ENCODE assay signal across 24 cellular contexts in genomic region chr5:172920995-172921394, GRCh38. TPM values are rescaled to one million over a fixed set of nuclear protein-coding genes. Genes with fewer than 3 reads are reported as not detected.
DNase-seq lines count a peak whose midpoint lies in the region; ATAC-seq, FAIRE-seq and TF ChIP-seq lines count a peak whose summit lies in the region.
"Had no signal": no experiment of that assay in that cellular context is flagged by ENCODE, and none has a peak within 500 bp of the region (broad histone marks: within the 10 kb centered on the region; RNA-seq: fewer than 3 reads in every experiment).

No MANE protein-coding gene starts in this region.

- peaks cover 19 to 75% of the 10 kb centered on the region in 2 experiments; a peak in 3 of 4 replicates for H3K79me1 ChIP-seq in IMR-90 (ENCODE audit: low read depth in 1 of 2, low read length in 2 of 2)

- POLR2A ChIA-PET in IMR-90 (lab: Charles Lee; ENCODE audit: unreplicated experiment), result no interaction called here
- POLR2A ChIA-PET in K562 (lab: Yijun Ruan, JAX), result interaction anchor here (0.6 kb wide), 1 partner anchor 290 kb away, joined by 4 read pairs; no protein-coding TSS in a partner anchor

- H2BK5ac ChIP-seq in IMR-90 (ENCODE audit: low read depth, low read length, poor library complexity, severe bottlenecking), result peak overlapping the region; percentile 85

- peak overlapping the region; percentile 98 for H2AK5ac ChIP-seq in IMR-90 (ENCODE audit: low read depth, low read length)

- TF ChIP-seq EP300 in K562 (IDR thresholded peaks at IDR 0.05; ENCODE audit: low read length), result no peak

- no peaks in the 10 kb centered on the region for H4K20me1 ChIP-seq in IMR-90 (ENCODE audit: insufficient read depth, low read length)
- H4K20me1 ChIP-seq in K562 (replicated peaks; ENCODE audit: control insufficient read depth, insufficient read depth, low read length), result no peaks in the 10 kb centered on the region
- H4K20me1 ChIP-seq in smooth muscle cell (ENCODE audit: low read depth), result no peaks in the 10 kb centered on the region

- H3F3A ChIP-seq in smooth muscle cell (ENCODE audit: low read depth), result no peaks in the 10 kb centered on the region

- TF ChIP-seq POLR2A in IMR-90 (IDR thresholded peaks at IDR 0.05; ENCODE audit: low read depth, low read length), result peak; percentile 57; the same call in 1 of the 2 replicates
- no peak for TF ChIP-seq POLR2A in K562 (conservative IDR thresholded peaks at IDR 0.05)

- peak overlapping the region; percentile 62; the same call in 1 of the 2 replicates for H3K23ac ChIP-seq in IMR-90 (ENCODE audit: low read depth, low read length)

- peak overlapping the region; percentile 76 to 88 for H4K8ac ChIP-seq in IMR-90 (ENCODE audit: low read depth in 2 of 2, low read length in 2 of 2)

- no peak overlapping the region for H3K4me3 ChIP-seq in IMR-90 (ENCODE audit: insufficient read depth, low read depth, low read length)
- H3K4me3 ChIP-seq in K562, result no peak overlapping the region
- H3K4me3 ChIP-seq in muscle layer of colon (ENCODE audit: low read depth in 1 of 2, low read length in 2 of 2), result no peak overlapping the region
- no peak overlapping the region for H3K4me3 ChIP-seq in tibial artery
- H3K4me3 ChIP-seq in smooth muscle cell, result no peak overlapping the region
- H3K4me3 ChIP-seq: gastrocnemius medialis, lung, pancreas had no signal

- H2BK120ac ChIP-seq in IMR-90 (ENCODE audit: low read depth, low read length), result peak overlapping the region; percentile 99

- DNase-seq in IMR-90, result no peak
- DNase-seq in K562 (ENCODE audit: extremely low read depth in 1 of 4, low spot score in 3 of 4), result no peak
- DNase-seq in tibial artery, result no peak
- DNase-seq in OCI-M2 (lab: John Stamatoyannopoulos, UW; ENCODE audit: unreplicated experiment), result no peak
- DNase-seq in middle frontal gyrus (ENCODE audit: extremely low spot score, low spot score), result no peak
- DNase-seq in smooth muscle cell (lab: John Stamatoyannopoulos, UW; ENCODE audit: unreplicated experiment), result no peak
- DNase-seq: activated CD8-positive, alpha-beta memory T cell treated with anti-CD3 and anti-CD28 coated beads for 24 hours; activated naive CD4-positive, alpha-beta T cell treated with Interleukin-2 at 50 U/mL for 16 hours; activated T-cell treated with anti-CD3 and anti-CD28 coated beads, Interleukin-2, amount 50 U/mL, for 48 hours; AML-193; DMS53; GDM1; H9; MM.1S; NCI-H1436; NCI-H526; SIG-M5; T-cell had no signal

- in situ Hi-C loops in IMR-90 (cut with MboI; ENCODE audit: low sequenced_read_pairs) (no loop called here), K562 (cut with MboI) (no loop called here)

- TF ChIP-seq RAD21 in IMR-90 (IDR thresholded peaks at IDR 0.05; ENCODE audit: low read length), result no peak
- no peak for TF ChIP-seq RAD21 in K562 (CRISPR knock-in tag; conservative IDR thresholded peaks at IDR 0.05 in 1 of 2, IDR thresholded peaks at IDR 0.05 in 1 of 2)

- peak overlapping the region; percentile 73 for H3K27ac ChIP-seq in IMR-90 (ENCODE audit: insufficient read depth, low read length)
- H3K27ac ChIP-seq in K562 (ENCODE audit: extremely low read depth, low read depth, low read length), result no peak overlapping the region
- peak overlapping the region; percentile 19 for H3K27ac ChIP-seq in muscle layer of colon (ENCODE audit: low read depth, low read length)
- H3K27ac ChIP-seq in tibial artery, result peak overlapping the region; percentile 68 to 80
- H3K27ac ChIP-seq in smooth muscle cell (ENCODE audit: low read depth), result no peak overlapping the region
- H3K27ac ChIP-seq: pancreas had no signal

- H2AFZ ChIP-seq in IMR-90 (replicated peaks; ENCODE audit: low read length, poor library complexity) (peak overlapping the region; percentile 83), K562 (ENCODE audit: low read depth, low read length) (no peak overlapping the region), smooth muscle cell (ENCODE audit: low read depth) (no peak overlapping the region)

- H3K4me1 ChIP-seq in IMR-90 (ENCODE audit: control insufficient read depth, insufficient read depth, low read length), result peaks cover 22% of the 10 kb centered on the region
- H3K4me1 ChIP-seq in K562 (replicated peaks in 1 of 2; ENCODE audit: control insufficient read depth in 2 of 2, insufficient read depth in 2 of 2, low read length in 2 of 2), result peaks cover 0 to 9% of the 10 kb centered on the region in 2 experiments; a peak in 2 of 5 replicates
- H3K4me1 ChIP-seq in muscle layer of colon (ENCODE audit: insufficient read depth, low read length), result peaks cover 13% of the 10 kb centered on the region
- H3K4me1 ChIP-seq in tibial artery, result peaks cover 0 to 22% (median 13%) of the 10 kb centered on the region in 4 donors
- H3K4me1 ChIP-seq in smooth muscle cell (ENCODE audit: low read depth), result no peaks in the 10 kb centered on the region
- H3K4me1 ChIP-seq: pancreas had no signal

- H3K36me3 ChIP-seq in IMR-90 (ENCODE audit: control insufficient read depth, insufficient read depth, low read length), result peaks cover 37% of the 10 kb centered on the region
- H3K36me3 ChIP-seq in K562 (ENCODE audit: control insufficient read depth, insufficient read depth, low read length), result peaks cover 38% of the 10 kb centered on the region; the same call in 2 of the 3 replicates
- H3K36me3 ChIP-seq in muscle layer of colon (ENCODE audit: insufficient read depth, low read length), result peaks cover 53% of the 10 kb centered on the region
- peaks cover 25 to 94% (median 76%) of the 10 kb centered on the region in 3 donors for H3K36me3 ChIP-seq in tibial artery
- H3K36me3 ChIP-seq in smooth muscle cell (ENCODE audit: low read depth), result no peaks in the 10 kb centered on the region

- peak overlapping the region; percentile 65 for H2AK9ac ChIP-seq in IMR-90 (replicated peaks; ENCODE audit: low read depth, low read length, poor library complexity)

- H3K27me3 ChIP-seq in IMR-90 (ENCODE audit: control insufficient read depth, insufficient read depth, low read length), result no peaks in the 10 kb centered on the region
- H3K27me3 ChIP-seq in K562 (ENCODE audit: control insufficient read depth in 2 of 2, insufficient read depth in 2 of 2, low read length in 2 of 2), result no peaks in the 10 kb centered on the region
- H3K27me3 ChIP-seq in muscle layer of colon (ENCODE audit: control insufficient read depth in 1 of 2, insufficient read depth in 2 of 2, low read length in 2 of 2), result no peaks in the 10 kb centered on the region
- H3K27me3 ChIP-seq in tibial artery, result no peaks in the 10 kb centered on the region
- no peaks in the 10 kb centered on the region for H3K27me3 ChIP-seq in smooth muscle cell (ENCODE audit: low read depth)
- H3K27me3 ChIP-seq: gastrocnemius medialis, pancreas had no signal

- BruUV-seq in IMR-90 (replicated peaks; lab: Mats Ljungman, UMichigan) (TSS peak; percentile 16), K562 (replicated peaks; lab: Mats Ljungman, UMichigan) (no TSS peak)

- 100% methylated on average over 2 of the region's 12 CpGs; no CpG with 5 or more reads in 1 of the 2 experiments for WGBS in IMR-90 (ENCODE audit: extremely low coverage in 2 of 2, insufficient read length in 1 of 2), 2 experiments
- WGBS in K562 (ENCODE audit: insufficient coverage, low coverage, missing lambda C conversion rate), result 88% methylated on average over 12 of the region's 12 CpGs
- 96% methylated on average over 12 of the region's 12 CpGs for WGBS in smooth muscle cell (ENCODE audit: low lambda C conversion rate)

- no peak; the same call in 1 of the 2 replicates for ATAC-seq in IMR-90 (ENCODE audit: low read depth)
- no peak for ATAC-seq in K562
- ATAC-seq: sciatic nerve, T-cell had no signal

- peak overlapping the region; percentile 40 for H4K5ac ChIP-seq in IMR-90 (ENCODE audit: low read depth, low read length)

- no peak overlapping the region for H3K4me2 ChIP-seq in IMR-90 (ENCODE audit: low read depth, low read length)
- no peak overlapping the region for H3K4me2 ChIP-seq in K562 (ENCODE audit: insufficient read depth, low read length)
- no peak overlapping the region for H3K4me2 ChIP-seq in smooth muscle cell

- intact Hi-C loops in IMR-90 (cut with micrococcal nuclease) (no loop called here), K562 (cut with micrococcal nuclease) (no loop called here), tibial artery (cut with DNase I; ENCODE audit: low total_unique reads) (no loop called here)

- peak overlapping the region; percentile 67; the same call in 2 of the 3 replicates for H2BK15ac ChIP-seq in IMR-90 (ENCODE audit: low read depth, low read length)

- H3K18ac ChIP-seq in IMR-90 (ENCODE audit: low read depth, low read length), result peak overlapping the region; percentile 43

- H3K56ac ChIP-seq in IMR-90 (ENCODE audit: extremely low read depth, insufficient read depth, low read length), result peak overlapping the region; percentile 55

- H3K9ac ChIP-seq in IMR-90 (ENCODE audit: low read depth, low read length) (peak overlapping the region; percentile 7; the same call in 1 of the 2 replicates), K562 (ENCODE audit: insufficient read depth in 1 of 2, low read depth in 2 of 2, low read length in 2 of 2) (no peak overlapping the region), muscle layer of colon (ENCODE audit: low read length) (no peak overlapping the region), smooth muscle cell (ENCODE audit: low read depth) (no peak overlapping the region)

- H3K9me3 ChIP-seq in IMR-90 (ENCODE audit: control insufficient read depth, insufficient read depth, low read length) (no peaks in the 10 kb centered on the region), K562 (replicated peaks; ENCODE audit: control insufficient read depth, insufficient read depth, low read depth, low read length) (no peaks in the 10 kb centered on the region), muscle layer of colon (ENCODE audit: low read length) (no peaks in the 10 kb centered on the region), tibial artery (no peaks in the 10 kb centered on the region), smooth muscle cell (replicated peaks; ENCODE audit: low read depth) (no peaks in the 10 kb centered on the region)
- H3K9me3 ChIP-seq: gastrocnemius medialis, pancreas had no signal

- peak overlapping the region; percentile 84 for H3K14ac ChIP-seq in IMR-90 (replicated peaks; ENCODE audit: low read depth, low read length)

- dilution Hi-C loops in IMR-90 (cut with HindIII; ENCODE audit: low sequenced_read_pairs, unreplicated experiment), result no loop called here

- CTCF ChIA-PET in IMR-90 (lab: Yijun Ruan, JAX), result no interaction called here
- CTCF ChIA-PET in K562 (lab: Yijun Ruan, JAX; ENCODE audit: low intra/inter-chr PET ratio), result no interaction called here

- no peak for FAIRE-seq in K562 (lab: Jason Lieb, UNC)
- FAIRE-seq: pancreas, TTC549 had no signal

- peak overlapping the region; percentile 99 for H3K4ac ChIP-seq in IMR-90 (ENCODE audit: low read depth, low read length)

- TF ChIP-seq CTCF in IMR-90 (conservative IDR thresholded peaks at IDR 0.05; ENCODE audit: low read depth, low read length) (no peak), K562 (IDR thresholded peaks at IDR 0.05 in 2 of 3, conservative IDR thresholded peaks at IDR 0.05 in 1 of 3; ENCODE audit: insufficient read depth in 2 of 3, low read depth in 1 of 3, low read length in 3 of 3) (no peak), tibial artery (IDR thresholded peaks at IDR 0.05) (no peak), smooth muscle cell (IDR thresholded peaks at IDR 0.05; ENCODE audit: borderline replicate concordance, insufficient read depth, poor library complexity, severe bottlenecking) (no peak)

- peak overlapping the region; percentile 90 for H4K91ac ChIP-seq in IMR-90 (ENCODE audit: insufficient read depth, low read depth, low read length)

- no peaks in the 10 kb centered on the region for H3K79me2 ChIP-seq in K562 (ENCODE audit: control insufficient read depth, insufficient read depth, low read length)
- no peaks in the 10 kb centered on the region for H3K79me2 ChIP-seq in smooth muscle cell (ENCODE audit: low read depth)

- H3K9me1 ChIP-seq in IMR-90 (ENCODE audit: insufficient read depth, low read length) (peaks cover 21% of the 10 kb centered on the region), K562 (ENCODE audit: control insufficient read depth, insufficient read depth, low read length) (no peaks in the 10 kb centered on the region)

- peak overlapping the region; percentile 94 for H2BK20ac ChIP-seq in IMR-90 (ENCODE audit: low read depth, low read length)

RNA-seq across cellular contexts. Expression of gene RPL26L1, which starts 38.2 kb away (rescaled TPM):
- total RNA-seq in IMR-90 (2012; rRNA removed) (109 and 118 TPM in 2 replicates), K562 (2014; rRNA removed) (67.4 and 70.7 TPM in 2 replicates), K562 (2014; rRNA removed; fragmentation: Illumina TruSeq; extraction: Trizol) (92.1 and 105 TPM in 2 replicates), K562 (2015; rRNA removed; fragmentation: Illumina TruSeq; extraction: Trizol) (82.4 and 88.9 TPM in 2 replicates), K562 (2021) (63.7 and 70.8 TPM in 2 replicates), smooth muscle cell (75.5 and 83.2 TPM in 2 replicates)
- polyA plus RNA-seq in IMR-90 (2012; rRNA removed) (134 and 140 TPM in 2 replicates), K562 (2011; rRNA removed) (110 and 134 TPM in 2 replicates), K562 (2014; fragmentation: Illumina TruSeq; extraction: Trizol) (80.2 and 96.2 TPM in 2 replicates), K562 (2014; fragmentation: Nextera tagmentation; extraction: Ambion mirVana) (100 to 1,000 TPM; 319 to 328 TPM), K562 (2014; rRNA removed) (112 and 124 TPM in 2 replicates), smooth muscle cell (83.0 and 99.6 TPM in 2 replicates)
- 54.4 and 111 TPM in 2 replicates for polyA plus RNA-seq in IMR-90 (2012; cell fraction: cytosol; rRNA removed)
- polyA plus RNA-seq in IMR-90 (2012; cell fraction: nucleus; rRNA removed; ENCODE audit: low replicate concordance), result 60.2 and 86.2 TPM in 2 replicates
- total RNA-seq in K562 (2011; cell fraction: chromatin; rRNA removed; ENCODE audit: low replicate concordance), result 7.4 and 7.5 TPM in 2 replicates
- 12.2 and 13.7 TPM in 2 replicates for total RNA-seq in K562 (2011; cell fraction: nucleolus; rRNA removed)
- 10.2 and 11.1 TPM in 2 replicates for total RNA-seq in K562 (2011; cell fraction: nucleoplasm; rRNA removed)
- polyA plus RNA-seq in K562 (2011; cell fraction: cytosol; rRNA removed), result 73.9 and 87.3 TPM in 2 replicates
- polyA plus RNA-seq in K562 (2011; cell fraction: nucleus; rRNA removed), result 31.9 and 44.8 TPM in 2 replicates
- polyA plus RNA-seq in K562 (2012), result 48.7 and 91.6 TPM in 2 replicates
- 62.8 and 70.0 TPM in 2 replicates for polyA minus RNA-seq in K562 (2011; rRNA and poly(A)+ RNA removed)
- 24.8 and 36.9 TPM in 2 replicates for polyA minus RNA-seq in K562 (2011; cell fraction: cytosol; rRNA and poly(A)+ RNA removed)
- 6.6 and 14.6 TPM in 2 replicates for polyA minus RNA-seq in K562 (2011; cell fraction: nucleus; rRNA and poly(A)+ RNA removed)

Comparison
In these comparisons a context has a peak if more than half of its experiments do, and no peak if none do; other contexts are left out.
1. H3K27ac ChIP-seq: peak in IMR-90 (single experiment), muscle layer of colon (single experiment) and tibial artery (2 of 2); none in K562 (single experiment) and smooth muscle cell (single experiment).